Comparison of ENCODE assay signal across 15 cellular contexts in genomic region chr5:13859285-13859684, GRCh38.
"Had no signal": no experiment of that assay in that cellular context is flagged by ENCODE, and none has a peak within 500 bp of the region (broad histone marks: within the 10 kb centered on the region; RNA-seq: fewer than 3 reads in every experiment).

No MANE protein-coding gene starts in this region.

- H3K4me1 Mint-ChIP-seq: activated CD4-positive, alpha-beta T cell treated with anti-CD3 and anti-CD28 coated beads, Interleukin-2, amount 10 ng/mL, durations not matched to agents 7 days and 5 days; stimulated activated memory B cell treated with anti-CD40 and anti-IgM and Interleukin-4, amounts not matched to agents 10 μg/mL and 1 μg/mL and 100 μg/mL, for 72 hours had no signal

- ATAC-seq: heart right ventricle; mucosa of descending colon; natural killer cell treated with Interleukin-12 subunit alpha and Interleukin-12 subunit beta and Interleukin-15 and Interleukin-18, amount 100 ng/mL, for 72 hours; right lobe of liver; stimulated activated memory B cell treated with anti-CD40 and anti-IgM and Interleukin-4, amounts not matched to agents 10 μg/mL and 1 μg/mL and 100 μg/mL, for 72 hours had no signal

- H3K27ac Mint-ChIP-seq: activated CD4-positive, alpha-beta T cell treated with anti-CD3 and anti-CD28 coated beads, Interleukin-2, amount 10 ng/mL, durations not matched to agents 7 days and 5 days; natural killer cell treated with Interleukin-12 subunit alpha and Interleukin-12 subunit beta and Interleukin-15 and Interleukin-18, amount 100 ng/mL, for 72 hours; stimulated activated memory B cell treated with anti-CD40 and anti-IgM and Interleukin-4, amounts not matched to agents 10 μg/mL and 1 μg/mL and 100 μg/mL, for 72 hours had no signal

- H3K36me3 Mint-ChIP-seq: brain; stimulated activated memory B cell treated with anti-CD40 and anti-IgM and Interleukin-4, amounts not matched to agents 10 μg/mL and 1 μg/mL and 100 μg/mL, for 72 hours had no signal

- H3K4me3 Mint-ChIP-seq: activated CD4-positive, alpha-beta T cell treated with anti-CD3 and anti-CD28 coated beads, Interleukin-2, amount 10 ng/mL, durations not matched to agents 7 days and 5 days; brain; natural killer cell treated with Interleukin-12 subunit alpha and Interleukin-12 subunit beta and Interleukin-15 and Interleukin-18, amount 100 ng/mL, for 72 hours; stimulated activated memory B cell treated with anti-CD40 and anti-IgM and Interleukin-4, amounts not matched to agents 10 μg/mL and 1 μg/mL and 100 μg/mL, for 72 hours had no signal

- H3K27me3 Mint-ChIP-seq: activated CD4-positive, alpha-beta T cell treated with anti-CD3 and anti-CD28 coated beads, Interleukin-2, amount 10 ng/mL, durations not matched to agents 7 days and 5 days; natural killer cell treated with Interleukin-12 subunit alpha and Interleukin-12 subunit beta and Interleukin-15 and Interleukin-18, amount 100 ng/mL, for 72 hours; stimulated activated memory B cell treated with anti-CD40 and anti-IgM and Interleukin-4, amounts not matched to agents 10 μg/mL and 1 μg/mL and 100 μg/mL, for 72 hours had no signal

- DNase-seq: activated CD4-positive, alpha-beta T cell treated with anti-CD3 and anti-CD28 coated beads, Interleukin-2, amount 10 ng/mL, durations not matched to agents 7 days and 5 days; activated CD8-positive, alpha-beta memory T cell treated with anti-CD3 and anti-CD28 coated beads for 24 hours; activated naive CD4-positive, alpha-beta T cell treated with anti-CD3 and anti-CD28 coated beads, Interleukin-2, amount 50 U/mL, for 16 hours; amniotic stem cell; effector memory CD4-positive, alpha-beta T cell; heart right ventricle; mucosa of descending colon; nucleus accumbens; right lobe of liver; spleen; stimulated activated CD4-positive, alpha-beta T cell treated with anti-CD3 and anti-CD28 coated beads, Interleukin-1b, Interleukin-23, amount 100 ng/mL, for 48 hours; tibial artery had no signal
